Comparison of ENCODE assay signal across 8 cellular contexts in genomic region chr10:97195654-97196212, GRCh38. TPM values are rescaled to one million over a fixed set of nuclear protein-coding genes. Genes with fewer than 3 reads are reported as not detected.
DNase-seq lines count a peak whose midpoint lies in the region; ATAC-seq, FAIRE-seq and TF ChIP-seq lines count a peak whose summit lies in the region.

No MANE protein-coding gene starts in this region.

- no peak for TF ChIP-seq RAD21 in A549 (conservative IDR thresholded peaks at IDR 0.05 in 1 of 2, IDR thresholded peaks at IDR 0.05 in 1 of 2)

- DNase-seq in A549 (ENCODE audit: low read depth in 1 of 2, low spot score in 1 of 2) (no peak), HFF-Myc (ENCODE audit: extremely low read depth, low read depth) (no peak), brain microvascular endothelial cell (no peak), mesothelial cell of epicardium (ENCODE audit: low spot score in 2 of 2, unreplicated experiment in 2 of 2) (no peak), NCI-H2029 (lab: John Stamatoyannopoulos, UW) (no peak), middle frontal gyrus (ENCODE audit: extremely low spot score, low spot score) (no peak), substantia nigra (lab: John Stamatoyannopoulos, UW) (no peak), RPMI8226 (no peak)

- H3K27ac ChIP-seq in A549 (peak overlapping the region; percentile 51 to 79; a peak in 5 of 6 replicates), brain microvascular endothelial cell (no peak overlapping the region), substantia nigra (ENCODE audit: low read depth, low read length, poor library complexity, severe bottlenecking) (no peak overlapping the region)

- H3K36me3 Mint-ChIP-seq in mesothelial cell of epicardium: no peaks in the 10 kb centered on the region

- peaks cover 88% of the 10 kb centered on the region for H3K27me3 Mint-ChIP-seq in mesothelial cell of epicardium (ENCODE audit: low read depth)

- peak overlapping the region; percentile 81 for H3K4me2 ChIP-seq in A549

- H3K9me3 ChIP-seq in A549: no peaks in the 10 kb centered on the region

- H3K4me3 ChIP-seq in A549 (peak overlapping the region; percentile 58), HFF-Myc (replicated peaks; ENCODE audit: low read depth, low read length) (peak overlapping the region; percentile 35), brain microvascular endothelial cell (ENCODE audit: low read depth, low read length) (peak overlapping the region; percentile 55)

- in situ Hi-C loops in brain microvascular endothelial cell (cut with HindIII; ENCODE audit: low pct_ligation_motif_present, low sequenced_read_pairs): no loop called here

- TF ChIP-seq EP300 in A549 (IDR thresholded peaks at IDR 0.05): no peak

- no peak for TF ChIP-seq CTCF in A549 (IDR thresholded peaks at IDR 0.05)
- no peak for TF ChIP-seq CTCF in HFF-Myc (IDR thresholded peaks at IDR 0.05; ENCODE audit: low read depth, low read length, missing control alignments)
- TF ChIP-seq CTCF in brain microvascular endothelial cell (IDR thresholded peaks at IDR 0.05; ENCODE audit: low read depth, low read length, missing control alignments): no peak
- TF ChIP-seq CTCF in mesothelial cell of epicardium (IDR thresholded peaks at IDR 0.05; ENCODE audit: unreplicated experiment): no peak

- no peak for FAIRE-seq in A549 (lab: Jason Lieb, UNC)

- no peak overlapping the region for H3K27ac Mint-ChIP-seq in mesothelial cell of epicardium

- H3K27me3 ChIP-seq in brain microvascular endothelial cell (replicated peaks): peaks cover 7% of the 10 kb centered on the region

- POLR2A ChIA-PET in A549 (lab: Yijun Ruan, JAX): no interaction called here

- TF ChIP-seq POLR2A in A549 (IDR thresholded peaks at IDR 0.05; ENCODE audit: low read length): no peak

- no peaks in the 10 kb centered on the region for H3K9me3 Mint-ChIP-seq in mesothelial cell of epicardium

- H3K4me1 Mint-ChIP-seq in mesothelial cell of epicardium: peaks cover 4% of the 10 kb centered on the region

- H3K36me3 ChIP-seq in brain microvascular endothelial cell (replicated peaks): no peaks in the 10 kb centered on the region

- ATAC-seq in A549: peak in 1 of 2 experiments; percentile 33; a peak in 3 of 6 replicates

- WGBS in A549 (ENCODE audit: missing lambda C conversion rate): 50% methylated on average over 11 of the region's 11 CpGs

- H3K4me1 ChIP-seq in A549: no peaks in the 10 kb centered on the region

- peak overlapping the region; percentile 63 for H3K4me3 Mint-ChIP-seq in mesothelial cell of epicardium

- CTCF ChIA-PET in A549 (lab: Yijun Ruan, JAX): interaction anchor here (0.7 to 32.0 kb wide), 29 partner anchors 8 to 825 kb away, joined by 3 to 779 read pairs (median 5); partner anchors contain the start of gene SLIT1

TF ChIP-seq in A549, 52 proteins besides CTCF, POLR2A, EP300 and RAD21:
- TF ChIP-seq ZNF302 (CRISPR knock-in tag; IDR thresholded peaks at IDR 0.05): no peak
- no peak for TF ChIP-seq EHMT2 (IDR thresholded peaks at IDR 0.05; ENCODE audit: low read depth)
- no peak for TF ChIP-seq HDAC2 (IDR thresholded peaks at IDR 0.05)
- no peak for TF ChIP-seq JUNB (IDR thresholded peaks at IDR 0.05)

RNA-seq across cellular contexts. Expression of gene SLIT1, which starts 10.0 kb away (rescaled TPM):
- polyA plus RNA-seq in A549 (2011; rRNA removed): 0.09 and 0.12 TPM in 2 replicates
- 0.03 and 0.06 TPM in 2 replicates for polyA plus RNA-seq in A549 (2012; cell fraction: cytosol; rRNA removed)
- polyA plus RNA-seq in A549 (2012; cell fraction: nucleus; rRNA removed): 0.23 and 0.28 TPM in 2 replicates
- polyA plus RNA-seq in A549 (2017; fragmentation: RNase III; extraction: RNeasy Plus Mini Kit Qiagen cat#74134 plus additional on column Dnase treatment): 0.03 to 0.07 TPM (median 0.05 TPM) in 3 replicates
- 0.34 and 0.41 TPM in 2 replicates for polyA minus RNA-seq in A549 (2011; rRNA and poly(A)+ RNA removed)
- 0.27 to 0.40 TPM (median 0.40 TPM) in 3 replicates for total RNA-seq in mesothelial cell of epicardium

Comparison
In these comparisons a context has a peak if more than half of its experiments do, and no peak if none do; other contexts are left out.
1. H3K27ac ChIP-seq: peak in A549 (2 of 2); none in brain microvascular endothelial cell (single experiment) and substantia nigra (single experiment).
2. Peak in every context shown above with its lines, with median percentiles within 50 percentile points of each other: H3K4me3 ChIP-seq.